8 cellular contexts compared by ENCODE assay signal in the genomic region with DNA sequence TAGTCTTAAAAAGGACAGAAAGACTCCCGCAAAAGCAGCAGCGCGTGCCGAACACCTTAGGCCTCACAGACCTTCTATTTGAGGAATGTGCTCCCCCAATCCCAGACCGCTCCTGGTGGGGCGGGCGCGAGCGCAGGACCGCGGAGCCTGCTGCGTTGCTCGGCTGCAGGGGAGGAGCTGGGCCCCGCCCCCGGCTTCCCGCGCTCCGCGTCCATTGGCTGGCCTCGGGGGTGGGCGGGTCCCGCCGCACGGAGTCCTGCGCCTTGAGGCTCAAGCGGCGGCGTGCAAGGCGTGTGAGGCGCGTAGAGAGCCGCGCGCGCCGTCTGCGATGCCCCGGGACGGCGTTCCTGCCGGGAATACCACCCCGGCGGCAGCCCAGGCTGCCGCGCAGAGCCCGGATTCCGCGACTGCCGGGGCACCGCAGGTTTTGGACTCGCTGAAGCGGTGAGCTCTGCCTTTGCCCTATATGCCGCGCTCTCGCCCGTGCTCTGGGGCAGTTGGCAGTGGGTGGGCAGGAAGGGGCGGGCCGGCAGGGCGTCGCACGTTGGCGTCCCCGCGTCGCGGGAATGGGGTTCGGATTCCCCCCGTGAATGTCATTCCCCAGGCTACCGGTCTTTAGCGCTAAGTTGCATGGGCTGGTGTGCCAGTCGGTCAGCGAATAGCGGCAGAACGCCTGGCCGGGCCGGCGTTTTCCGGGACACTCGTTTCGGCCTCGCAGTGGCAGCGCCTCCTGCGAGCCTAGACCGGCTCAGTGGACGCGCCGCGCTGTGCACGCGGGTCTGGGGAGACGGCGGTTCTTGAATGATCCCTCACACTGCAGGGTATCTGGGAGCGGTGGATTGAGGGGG. TPM values are rescaled to one million over a fixed set of nuclear protein-coding genes. Genes with fewer than 3 reads are reported as not detected.
DNase-seq lines count a peak whose midpoint lies in the region; ATAC-seq and TF ChIP-seq lines count a peak whose summit lies in the region.

No MANE protein-coding gene starts in this region.

- DNase-seq in 8988T: peak; percentile 34
- peak; percentile 97 for DNase-seq in NCI-H2227 (lab: John Stamatoyannopoulos, UW; ENCODE audit: unreplicated experiment)
- peak; percentile 93 for DNase-seq in activated CD4-positive, alpha-beta T cell treated with anti-CD3 and anti-CD28 coated beads for 48 hours
- peak; percentile 75 for DNase-seq in choroid plexus epithelial cell (ENCODE audit: low read depth)
- DNase-seq in left colon: peak; percentile 81 to 93
- peak; percentile 77 to 86 for DNase-seq in stimulated activated CD4-positive, alpha-beta T cell treated with anti-CD3 and anti-CD28 coated beads, Interleukin-15, amount 100 ng/mL, for 48 hours (ENCODE audit: low read depth in 2 of 2)

- peak overlapping the region; percentile 57 for H3K4me3 ChIP-seq in choroid plexus epithelial cell (ENCODE audit: low read depth, low read length)

- intact Hi-C loops in left colon (cut with DNase I, micrococcal nuclease): no loop called here

- TF ChIP-seq CTCF in choroid plexus epithelial cell (conservative IDR thresholded peaks at IDR 0.05; ENCODE audit: low read depth, low read length): no peak

- ATAC-seq in GM18858 (IDR thresholded peaks at IDR 0.05; ENCODE audit: unreplicated experiment) (peak; percentile 96), HG03064 (IDR thresholded peaks at IDR 0.05; ENCODE audit: low read depth, unreplicated experiment) (peak; percentile 93), left colon (peak; percentile 100)

RNA-seq across cellular contexts. Expression of a gene that starts 49.6 kb away (rescaled TPM):
- total RNA-seq in left colon: 1 to 10 TPM; 4.7 to 6.3 TPM

RNA-seq across cellular contexts. Expression of a gene that starts 55.0 kb away (rescaled TPM):
- total RNA-seq in left colon: 10 to 100 TPM; 75.5 to 76.7 TPM

Comparison
In these comparisons a context has a peak if more than half of its experiments do, and no peak if none do; other contexts are left out.
1. Peak in every context shown above with its lines: DNase-seq, ATAC-seq and H3K4me3 ChIP-seq.
2. DNase-seq: peak in every context shown above with its lines; median percentile 97 in NCI-H2227; 93 in activated CD4-positive, alpha-beta T cell treated with anti-CD3 and anti-CD28 coated beads for 48 hours; 87 in left colon; 82 in stimulated activated CD4-positive, alpha-beta T cell treated with anti-CD3 and anti-CD28 coated beads, Interleukin-15, amount 100 ng/mL, for 48 hours; 75 in choroid plexus epithelial cell; 34 in 8988T.